In genomic region chr4:15665738-15666365, GRCh38 we compare ENCODE assay signal across 12 cellular contexts. TPM values are rescaled to one million over a fixed set of nuclear protein-coding genes. Genes with fewer than 3 reads are reported as not detected.
DNase-seq lines count a peak whose midpoint lies in the region; ATAC-seq and TF ChIP-seq lines count a peak whose summit lies in the region.
"Had no signal": no experiment of that assay in that cellular context is flagged by ENCODE, and none has a peak within 500 bp of the region (broad histone marks: within the 10 kb centered on the region; RNA-seq: fewer than 3 reads in every experiment).

No MANE protein-coding gene starts in this region.

- no peak for TF ChIP-seq POLR2A in gastrocnemius medialis (IDR thresholded peaks at IDR 0.05)
- no peak for TF ChIP-seq POLR2A in erythroblast (IDR thresholded peaks at IDR 0.05; ENCODE audit: low read length)

- intact Hi-C loops in gastrocnemius medialis (cut with DNase I; ENCODE audit: low total_unique reads): no loop called here

- in situ Hi-C loops in gastrocnemius medialis (cut with MboI; ENCODE audit: low sequenced_read_pairs in 4 of 4): loop anchor here in 3 of 4 donors (25.0 kb wide), 3 partner anchors 179 to 654 kb away; partner anchors contain the start of gene CPEB2 (in 1 of the 3)

- peaks cover 0 to 11% of the 10 kb centered on the region in 2 donors for H3K4me1 ChIP-seq in gastrocnemius medialis

- H3K9me3 ChIP-seq in gastrocnemius medialis: no peaks in the 10 kb centered on the region
- H3K9me3 ChIP-seq: MG63 had no signal

- H3K27ac ChIP-seq in gastrocnemius medialis: peak overlapping the region; percentile 15 to 52 (median 39)

- no peaks in the 10 kb centered on the region for H3K36me3 ChIP-seq in gastrocnemius medialis

- no peaks in the 10 kb centered on the region for H3K27me3 ChIP-seq in gastrocnemius medialis
- H3K27me3 ChIP-seq: MG63 had no signal

- H3K4me3 ChIP-seq in fibroblast of pulmonary artery (replicated peaks; ENCODE audit: low read depth, low read length): no peak overlapping the region
- no peak overlapping the region for H3K4me3 ChIP-seq in gastrocnemius medialis
- H3K4me3 ChIP-seq: MG63 had no signal

- TF ChIP-seq CTCF in fibroblast of pulmonary artery (IDR thresholded peaks at IDR 0.05; ENCODE audit: low read length, missing control alignments) (no peak), gastrocnemius medialis (IDR thresholded peaks at IDR 0.05 in 4 of 5, conservative IDR thresholded peaks at IDR 0.05 in 1 of 5) (no peak)

- ATAC-seq in gastrocnemius medialis: peak; percentile 60 to 70
- ATAC-seq: stimulated activated naive CD8-positive, alpha-beta T cell treated with anti-CD3 and anti-CD28 coated beads, Interleukin-15, amount 100 ng/mL, for 72 hours had no signal

- peak; percentile 38 for DNase-seq in HT-29 (ENCODE audit: low spot score)
- DNase-seq in RPMI7951 (ENCODE audit: low read depth): peak; percentile 53
- peak; percentile 76 for DNase-seq in fibroblast of pulmonary artery (ENCODE audit: low read depth)
- no peak for DNase-seq in gastrocnemius medialis
- no peak for DNase-seq in retina
- no peak for DNase-seq in erythroblast (lab: John Stamatoyannopoulos, UW)
- no peak for DNase-seq in AG08396 (ENCODE audit: low spot score)
- DNase-seq: activated CD4-positive, alpha-beta T cell treated with anti-CD3 and anti-CD28 coated beads, Interleukin-2, amount 50 U/mL, for 48 hours; MG63; OCI-M1; stimulated activated CD4-positive, alpha-beta T cell treated with anti-CD3 and anti-CD28 coated beads, Interleukin-12 subunit alpha, Interleukin-12 subunit beta, amount 100 ng/mL, for 4 hours; stimulated activated naive CD8-positive, alpha-beta T cell treated with anti-CD3 and anti-CD28 coated beads, Interleukin-15, amount 100 ng/mL, for 72 hours had no signal

RNA-seq across cellular contexts. Expression of gene FBXL5, which starts 10.7 kb away (rescaled TPM):
- 31.0 and 41.4 TPM in 2 replicates for total RNA-seq in HT-29 (2014; rRNA removed; shearing (Covaris generic))
- total RNA-seq in RPMI7951 (2014; rRNA removed; shearing (Covaris generic)): 88.7 and 89.0 TPM in 2 replicates
- 100 to 1,000 TPM in 1 of 4 donors, 10 to 100 TPM in 3; 81.7 to 106 (median 89.8) TPM for total RNA-seq in gastrocnemius medialis

RNA-seq across cellular contexts. Expression of gene FAM200B, which starts 15.8 kb away (rescaled TPM):
- 8.2 and 11.2 TPM in 2 replicates for total RNA-seq in HT-29 (2014; rRNA removed; shearing (Covaris generic))
- total RNA-seq in RPMI7951 (2014; rRNA removed; shearing (Covaris generic)): 57.0 and 58.6 TPM in 2 replicates
- 10 to 100 TPM; 16.5 to 33.3 (median 21.1) TPM for total RNA-seq in gastrocnemius medialis

RNA-seq across cellular contexts. Expression of gene BST1, which starts 37.0 kb away (rescaled TPM):
- not detected in 2 replicates for total RNA-seq in HT-29 (2014; rRNA removed; shearing (Covaris generic))
- 15.3 and 21.2 TPM in 2 replicates for total RNA-seq in RPMI7951 (2014; rRNA removed; shearing (Covaris generic))
- 1 to 10 TPM in 2 of 4 donors, under 1 TPM in 2; 0.26 to 2.1 (median 0.95) TPM for total RNA-seq in gastrocnemius medialis

Comparison
In these comparisons a context has a peak if more than half of its experiments do, and no peak if none do; other contexts are left out.
1. DNase-seq: peak in HT-29 (single experiment), RPMI7951 (single experiment) and fibroblast of pulmonary artery (single experiment); none in gastrocnemius medialis (0 of 2), retina (single experiment), erythroblast (0 of 2) and AG08396 (single experiment).